Comparison of ENCODE assay signal across 15 cellular contexts in genomic region chr5:178214160-178214803, GRCh38. TPM values are rescaled to one million over a fixed set of nuclear protein-coding genes. Genes with fewer than 3 reads are reported as not detected.
DNase-seq lines count a peak whose midpoint lies in the region; ATAC-seq and TF ChIP-seq lines count a peak whose summit lies in the region.
"Had no signal": no experiment of that assay in that cellular context is flagged by ENCODE, and none has a peak within 500 bp of the region (broad histone marks: within the 10 kb centered on the region; RNA-seq: fewer than 3 reads in every experiment).

No MANE protein-coding gene starts in this region.

- H3K27ac Mint-ChIP-seq in stimulated activated naive CD8-positive, alpha-beta T cell treated with anti-CD3 and anti-CD28 coated beads, Interleukin-15, Interleukin-2, amounts not matched to agents 100 ng/mL and 50 ng/mL, for 24 hours = peak overlapping the region; percentile 43
- peak overlapping the region; percentile 19 for H3K27ac Mint-ChIP-seq in activated CD8-positive, alpha-beta memory T cell treated with anti-CD3 and anti-CD28 coated beads, Interleukin-2, amount 10 ng/mL, durations not matched to agents 7 days and 5 days
- H3K27ac Mint-ChIP-seq in GM23338 = no peak overlapping the region

- TF ChIP-seq POLR2A in gastroesophageal sphincter (IDR thresholded peaks at IDR 0.05) = no peak

- no peaks in the 10 kb centered on the region for H3K9me2 ChIP-seq in GM23338 (ENCODE audit: insufficient read depth)

- H3K79me2 ChIP-seq in GM23338 (replicated peaks; ENCODE audit: insufficient read depth) = no peaks in the 10 kb centered on the region

- H3K4me2 ChIP-seq in GM23338 = no peak overlapping the region

- no peak for DNase-seq in stimulated activated naive CD8-positive, alpha-beta T cell treated with anti-CD3 and anti-CD28 coated beads, Interleukin-15, Interleukin-2, amounts not matched to agents 100 U/mL and 50 U/mL, for 24 hours
- no peak for DNase-seq in activated CD8-positive, alpha-beta memory T cell treated with anti-CD3 and anti-CD28 coated beads, Interleukin-2, amount 10 ng/mL, durations not matched to agents 7 days and 5 days
- peak; percentile 16 for DNase-seq in lower lobe of right lung
- no peak for DNase-seq in GM23338 (ENCODE audit: low spot score)
- no peak for DNase-seq in NCI-H1048 (lab: John Stamatoyannopoulos, UW)
- no peak for DNase-seq in NCI-H524 treated with DMSO at 0.1 percent for 48 hours (lab: John Stamatoyannopoulos, UW)
- DNase-seq: activated effector memory CD4-positive, alpha-beta T cell treated with Interleukin-2 at 50 U/mL for 16 hours; NCI-H1694 treated with DMSO at 0.1 percent for 48 hours; NCI-H748 treated with DMSO at 0.1 percent for 48 hours; retina; WERI-Rb-1 had no signal

- no peaks in the 10 kb centered on the region for H3K9me3 ChIP-seq in lower lobe of right lung
- no peaks in the 10 kb centered on the region for H3K9me3 ChIP-seq in gastroesophageal sphincter
- H3K9me3 ChIP-seq: SJSA1 had no signal

- H3K4me3 ChIP-seq in lower lobe of right lung (no peak overlapping the region), gastroesophageal sphincter (no peak overlapping the region), GM23338 (no peak overlapping the region)
- H3K4me3 ChIP-seq: SJSA1 had no signal

- peaks cover 83% of the 10 kb centered on the region for H3K36me3 ChIP-seq in lower lobe of right lung
- peaks cover 0 to 94% of the 10 kb centered on the region in 2 donors for H3K36me3 ChIP-seq in gastroesophageal sphincter
- H3K36me3 ChIP-seq in GM23338 (ENCODE audit: insufficient read depth) = peaks cover 39% of the 10 kb centered on the region

- intact Hi-C loops in lower lobe of right lung (cut with DNase I) = no loop called here

- no peak overlapping the region for H3K27ac ChIP-seq in lower lobe of right lung
- no peak overlapping the region for H3K27ac ChIP-seq in gastroesophageal sphincter
- no peak overlapping the region for H3K27ac ChIP-seq in GM23338 (ENCODE audit: low read depth)
- H3K27ac ChIP-seq: SJSA1, WERI-Rb-1 had no signal

- no peaks in the 10 kb centered on the region for H3K9me3 Mint-ChIP-seq in stimulated activated naive CD8-positive, alpha-beta T cell treated with anti-CD3 and anti-CD28 coated beads, Interleukin-15, Interleukin-2, amounts not matched to agents 100 ng/mL and 50 ng/mL, for 24 hours
- no peaks in the 10 kb centered on the region for H3K9me3 Mint-ChIP-seq in activated CD8-positive, alpha-beta memory T cell treated with anti-CD3 and anti-CD28 coated beads, Interleukin-2, amount 10 ng/mL, durations not matched to agents 7 days and 5 days (ENCODE audit: low read depth)
- H3K9me3 Mint-ChIP-seq in GM23338 = no peaks in the 10 kb centered on the region

- no peaks in the 10 kb centered on the region for H3K27me3 Mint-ChIP-seq in stimulated activated naive CD8-positive, alpha-beta T cell treated with anti-CD3 and anti-CD28 coated beads, Interleukin-15, Interleukin-2, amounts not matched to agents 100 ng/mL and 50 ng/mL, for 24 hours
- no peaks in the 10 kb centered on the region for H3K27me3 Mint-ChIP-seq in activated CD8-positive, alpha-beta memory T cell treated with anti-CD3 and anti-CD28 coated beads, Interleukin-2, amount 10 ng/mL, durations not matched to agents 7 days and 5 days
- H3K27me3 Mint-ChIP-seq in GM23338 (ENCODE audit: insufficient read depth, low read depth, poor library complexity) = peaks cover 32% of the 10 kb centered on the region

- WGBS in gastroesophageal sphincter (ENCODE audit: low coverage in 1 of 2), 2 donors = 83% methylated on average over 4 to 5 of the region's 6 CpGs

- peaks cover 63% of the 10 kb centered on the region for H3F3A ChIP-seq in GM23338 (replicated peaks; ENCODE audit: low read depth)

- TF ChIP-seq EP300 in gastroesophageal sphincter (IDR thresholded peaks at IDR 0.05) = no peak

- H3K4me1 ChIP-seq in lower lobe of right lung (peaks cover 13% of the 10 kb centered on the region), gastroesophageal sphincter (peaks cover 0 to 12% (median 2%) of the 10 kb centered on the region in 3 donors), GM23338 (ENCODE audit: insufficient read depth) (peaks cover 7% of the 10 kb centered on the region; the same call in 1 of the 2 replicates)
- H3K4me1 ChIP-seq: SJSA1 had no signal

- TF ChIP-seq CTCF in lower lobe of right lung (IDR thresholded peaks at IDR 0.05) (no peak), gastroesophageal sphincter (IDR thresholded peaks at IDR 0.05) (no peak), GM23338 (conservative IDR thresholded peaks at IDR 0.05; ENCODE audit: low read depth in 2 of 2) (no peak)

- no peak overlapping the region for H3K4me3 Mint-ChIP-seq in stimulated activated naive CD8-positive, alpha-beta T cell treated with anti-CD3 and anti-CD28 coated beads, Interleukin-15, Interleukin-2, amounts not matched to agents 100 ng/mL and 50 ng/mL, for 24 hours
- no peak overlapping the region for H3K4me3 Mint-ChIP-seq in activated CD8-positive, alpha-beta memory T cell treated with anti-CD3 and anti-CD28 coated beads, Interleukin-2, amount 10 ng/mL, durations not matched to agents 7 days and 5 days
- H3K4me3 Mint-ChIP-seq in GM23338 = no peak overlapping the region

- ATAC-seq in stimulated activated naive CD8-positive, alpha-beta T cell treated with anti-CD3 and anti-CD28 coated beads, Interleukin-15, Interleukin-2, amounts not matched to agents 100 U/mL and 50 U/mL, for 24 hours = no peak
- no peak for ATAC-seq in activated CD8-positive, alpha-beta memory T cell treated with anti-CD3 and anti-CD28 coated beads, Interleukin-2, amount 10 ng/mL, durations not matched to agents 7 days and 5 days
- ATAC-seq in lower lobe of right lung (no peak), gastroesophageal sphincter (no peak), GM23338 (no peak)

- peaks cover 16% of the 10 kb centered on the region for H3K4me1 Mint-ChIP-seq in stimulated activated naive CD8-positive, alpha-beta T cell treated with anti-CD3 and anti-CD28 coated beads, Interleukin-15, Interleukin-2, amounts not matched to agents 100 ng/mL and 50 ng/mL, for 24 hours (ENCODE audit: low read depth)
- peaks cover 12% of the 10 kb centered on the region for H3K4me1 Mint-ChIP-seq in activated CD8-positive, alpha-beta memory T cell treated with anti-CD3 and anti-CD28 coated beads, Interleukin-2, amount 10 ng/mL, durations not matched to agents 7 days and 5 days
- peaks cover 29% of the 10 kb centered on the region for H3K4me1 Mint-ChIP-seq in GM23338

- no peak overlapping the region for H2AFZ ChIP-seq in GM23338

- H4K20me1 ChIP-seq in GM23338 (replicated peaks; ENCODE audit: insufficient read depth) = peaks cover 32% of the 10 kb centered on the region

- H3K27me3 ChIP-seq in lower lobe of right lung (ENCODE audit: low read depth) (no peaks in the 10 kb centered on the region), gastroesophageal sphincter (no peaks in the 10 kb centered on the region), GM23338 (ENCODE audit: insufficient read depth) (no peaks in the 10 kb centered on the region)
- H3K27me3 ChIP-seq: SJSA1 had no signal

- peaks cover 69% of the 10 kb centered on the region for H3K36me3 Mint-ChIP-seq in stimulated activated naive CD8-positive, alpha-beta T cell treated with anti-CD3 and anti-CD28 coated beads, Interleukin-15, Interleukin-2, amounts not matched to agents 100 ng/mL and 50 ng/mL, for 24 hours (ENCODE audit: low read depth)
- H3K36me3 Mint-ChIP-seq in activated CD8-positive, alpha-beta memory T cell treated with anti-CD3 and anti-CD28 coated beads, Interleukin-2, amount 10 ng/mL, durations not matched to agents 7 days and 5 days = peaks cover 64% of the 10 kb centered on the region
- H3K36me3 Mint-ChIP-seq in GM23338 (ENCODE audit: low read depth) = peaks cover 93% of the 10 kb centered on the region

- CTCF ChIA-PET in activated CD8-positive, alpha-beta memory T cell treated with anti-CD3 and anti-CD28 coated beads, Interleukin-2, amount 10 ng/mL, durations not matched to agents 7 days and 5 days (lab: Charles Lee) = interaction anchor here (1.0 to 1.8 kb wide), 2 partner anchors 10 to 44 kb away, joined by 3 to 4 read pairs; partner anchors contain the start of gene HNRNPAB

RNA-seq across cellular contexts. Expression of gene HNRNPAB, which starts 9.9 kb away (rescaled TPM):
- total RNA-seq in activated CD8-positive, alpha-beta memory T cell treated with anti-CD3 and anti-CD28 coated beads, Interleukin-2, amount 10 ng/mL, durations not matched to agents 7 days and 5 days = 100 to 1,000 TPM; 268 to 391 TPM
- total RNA-seq in lower lobe of right lung (102 TPM), gastroesophageal sphincter (100 to 1,000 TPM in 2 of 4 donors, 10 to 100 TPM in 2; 79.9 to 140 (median 106) TPM)
- total RNA-seq in GM23338 (2014; rRNA removed; shearing (Covaris generic)) = 304 and 345 TPM in 2 replicates
- polyA plus RNA-seq in GM23338 (2016; fragmentation: Nextera tagmentation; extraction: Ambion mirVana) = 579 and 599 TPM in 2 replicates

RNA-seq across cellular contexts. Expression of gene PHYKPL, which starts 18.3 kb away (rescaled TPM):
- total RNA-seq in activated CD8-positive, alpha-beta memory T cell treated with anti-CD3 and anti-CD28 coated beads, Interleukin-2, amount 10 ng/mL, durations not matched to agents 7 days and 5 days = 100 to 1,000 TPM; 117 to 120 TPM
- total RNA-seq in lower lobe of right lung (101 TPM), gastroesophageal sphincter (10 to 100 TPM; 37.3 to 51.2 (median 41.6) TPM)
- 12.4 and 15.9 TPM in 2 replicates for total RNA-seq in GM23338 (2014; rRNA removed; shearing (Covaris generic))
- 17.8 and 20.8 TPM in 2 replicates for polyA plus RNA-seq in GM23338 (2016; fragmentation: Nextera tagmentation; extraction: Ambion mirVana)

RNA-seq across cellular contexts. Expression of gene GMCL2, which starts 27.1 kb away (rescaled TPM):
- total RNA-seq in activated CD8-positive, alpha-beta memory T cell treated with anti-CD3 and anti-CD28 coated beads, Interleukin-2, amount 10 ng/mL, durations not matched to agents 7 days and 5 days = not detected
- not detected for total RNA-seq in lower lobe of right lung
- total RNA-seq in gastroesophageal sphincter = not detected
- 0.07 and 0.08 TPM in 2 replicates for total RNA-seq in GM23338 (2014; rRNA removed; shearing (Covaris generic))
- polyA plus RNA-seq in GM23338 (2016; fragmentation: Nextera tagmentation; extraction: Ambion mirVana) = not detected in 2 replicates
- total RNA-seq: SJSA1 had no signal
- polyA plus RNA-seq: fibroblast of lung had no signal
